ENCODE assay signal across 8 cellular contexts in genomic region chr5:36875789-36876388, GRCh38. TPM values are rescaled to one million over a fixed set of nuclear protein-coding genes. Genes with fewer than 3 reads are reported as not detected.
DNase-seq lines count a peak whose midpoint lies in the region; ATAC-seq lines count a peak whose summit lies in the region.

No MANE protein-coding gene starts in this region.

- DNase-seq in ACHN (peak; percentile 83), NCI-H2227 (lab: John Stamatoyannopoulos, UW; ENCODE audit: unreplicated experiment) (peak; percentile 88), cerebellum (ENCODE audit: low spot score) (peak; percentile 77)
- peak; percentile 76 for DNase-seq in activated CD4-positive, CD25-positive, alpha-beta regulatory T cell treated with anti-CD3 and anti-CD28 coated beads, Interleukin-2, amount 50 U/mL, for 72 hours
- peak; percentile 65 for DNase-seq in stimulated activated CD4-positive, alpha-beta T cell treated with anti-CD3 and anti-CD28 coated beads, Interleukin-1b, Interleukin-23, amount 100 ng/mL, for 48 hours

- ATAC-seq in GM18868 (IDR thresholded peaks at IDR 0.05; ENCODE audit: unreplicated experiment), result peak; percentile 56
- peak; percentile 57 for ATAC-seq in HG03135 (IDR thresholded peaks at IDR 0.05; ENCODE audit: unreplicated experiment)

- in situ Hi-C loops in ACHN (cut with HindIII; ENCODE audit: low pct_ligation_motif_present, low pct_unique_long_range_greater_than_20kb, low sequenced_read_pairs), result no loop called here

- no peaks in the 10 kb centered on the region for H3K27me3 ChIP-seq in layer of hippocampus (ENCODE audit: control insufficient read depth, insufficient read depth, low read length)

- peak overlapping the region; percentile 97 for H3K27ac ChIP-seq in layer of hippocampus (ENCODE audit: low read depth, low read length)

RNA-seq across cellular contexts. Expression of gene NIPBL, which starts 0.7 kb away (rescaled TPM):
- total RNA-seq in cerebellum, result 76.9 TPM

Comparison
In these comparisons a context has a peak if more than half of its experiments do, and no peak if none do; other contexts are left out.
1. Peak in every context shown above with its lines: DNase-seq, ATAC-seq and H3K27ac ChIP-seq.